ENCODE assay signal across 1 cellular context in genomic region chr1:63041660-63042059, GRCh38.
TF ChIP-seq lines count a peak whose summit lies in the region.

No MANE protein-coding gene starts in this region.

TF ChIP-seq in GM23338, 12 proteins besides CTCF, POLR2A, EP300 and RAD21 (continued from another document):
- no peak for TF ChIP-seq ZNF462 (CRISPR knock-in tag; IDR thresholded peaks at IDR 0.05)
- TF ChIP-seq EZH2 (IDR thresholded peaks at IDR 0.05; ENCODE audit: low read depth, unreplicated experiment), result no peak
- no peak for TF ChIP-seq ZNF114 (CRISPR knock-in tag; IDR thresholded peaks at IDR 0.05)
- no peak for TF ChIP-seq ETS1 (IDR thresholded peaks at IDR 0.05)
- TF ChIP-seq POLR2AphosphoS5 (IDR thresholded peaks at IDR 0.05; ENCODE audit: low read depth), result no peak
- no peak for TF ChIP-seq REST (IDR thresholded peaks at IDR 0.05; ENCODE audit: unreplicated experiment)
TF ChIP-seq in GM23338: peak in this region for 0.
